ENCODE assay signal across 1 cellular context in the genomic region with DNA sequence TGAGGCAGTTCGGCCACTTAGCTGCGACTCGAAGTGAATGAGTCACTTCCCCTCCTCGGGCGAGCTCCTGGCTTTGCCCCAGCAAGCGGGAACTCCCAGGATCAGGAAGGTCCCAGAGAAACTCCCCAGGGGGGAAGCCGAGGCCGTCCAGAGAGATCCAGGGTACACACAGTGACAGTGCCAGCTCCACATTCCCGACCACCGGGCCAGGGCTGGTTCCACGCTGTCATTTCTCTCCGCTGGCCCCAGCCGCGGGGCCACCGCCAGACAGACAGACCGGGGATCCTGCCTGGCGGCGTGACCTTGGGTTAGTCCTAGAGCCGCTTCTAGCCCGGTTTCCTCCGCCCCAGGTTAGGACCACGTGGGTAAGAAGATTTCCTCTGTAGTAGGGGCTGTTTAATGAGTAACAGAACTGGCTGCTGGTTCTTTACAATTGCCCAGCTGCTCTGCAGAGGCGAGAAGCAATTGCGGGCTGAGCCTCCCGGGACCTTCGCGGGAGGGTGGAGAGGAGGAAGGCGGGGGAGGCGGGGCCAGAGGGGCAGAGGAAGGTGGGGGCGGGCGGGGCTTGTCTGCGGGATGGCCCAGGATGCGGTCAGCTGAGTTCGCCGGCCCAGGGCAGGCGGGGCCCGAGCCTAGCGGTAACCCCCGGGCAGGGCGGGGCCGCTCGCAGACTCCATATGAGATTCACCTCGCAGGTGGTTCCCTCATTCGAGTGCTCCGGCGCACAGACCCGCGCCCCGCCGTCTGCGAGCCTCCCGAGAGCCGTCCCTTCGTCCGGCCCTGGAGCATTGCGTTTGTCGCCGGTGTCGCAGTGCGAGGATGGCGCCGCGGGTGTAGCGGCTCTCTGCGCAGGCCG.
A peak's percentile ranks its signal among the peaks of the same experiment; 100 is the strongest.
TF ChIP-seq lines count a peak whose summit lies in the region.

Gene UPP1, plus strand, starts transcription at position 707 of the 856 bp plus-strand sequence. CDS start 5,519 bp downstream, outside the sequence.

TF ChIP-seq in GM12878, 131 proteins besides CTCF, POLR2A, EP300 and RAD21 (continued from another document):
- TF ChIP-seq SREBF1 (IDR thresholded peaks at IDR 0.05; ENCODE audit: low read length) (no peak), ETV6 (conservative IDR thresholded peaks at IDR 0.05 in 1 of 2, IDR thresholded peaks at IDR 0.05 in 1 of 2; ENCODE audit: borderline replicate concordance in 1 of 2, low read depth in 1 of 2) (no peak), PAX5 (IDR thresholded peaks at IDR 0.05; ENCODE audit: borderline replicate concordance, low read depth, low read length) (peak; percentile 17; the same call in 1 of the 2 replicates), POLR2AphosphoS5 (IDR thresholded peaks at IDR 0.05; ENCODE audit: low read length) (0 out of 2 replicates have a peak, but pooled peaks have one; percentile 70), CREB1 (IDR thresholded peaks at IDR 0.05; ENCODE audit: low read depth) (0 out of 2 replicates have a peak, but pooled peaks have one; percentile 6), SMAD1 (IDR thresholded peaks at IDR 0.05; ENCODE audit: low read depth, partially characterized antibody) (peak; percentile 75), BCLAF1 (IDR thresholded peaks at IDR 0.05) (no peak), ATF2 (IDR thresholded peaks at IDR 0.05; ENCODE audit: low read length) (no peak; the same call in 1 of the 2 replicates), HDAC2 (IDR thresholded peaks at IDR 0.05) (no peak), MXI1 (IDR thresholded peaks at IDR 0.05; ENCODE audit: low read depth, low read length) (peak; percentile 74), GABPA (IDR thresholded peaks at IDR 0.05; ENCODE audit: low read depth) (no peak), PAX8 (IDR thresholded peaks at IDR 0.05) (no peak)
- TF ChIP-seq, protein P1, sequence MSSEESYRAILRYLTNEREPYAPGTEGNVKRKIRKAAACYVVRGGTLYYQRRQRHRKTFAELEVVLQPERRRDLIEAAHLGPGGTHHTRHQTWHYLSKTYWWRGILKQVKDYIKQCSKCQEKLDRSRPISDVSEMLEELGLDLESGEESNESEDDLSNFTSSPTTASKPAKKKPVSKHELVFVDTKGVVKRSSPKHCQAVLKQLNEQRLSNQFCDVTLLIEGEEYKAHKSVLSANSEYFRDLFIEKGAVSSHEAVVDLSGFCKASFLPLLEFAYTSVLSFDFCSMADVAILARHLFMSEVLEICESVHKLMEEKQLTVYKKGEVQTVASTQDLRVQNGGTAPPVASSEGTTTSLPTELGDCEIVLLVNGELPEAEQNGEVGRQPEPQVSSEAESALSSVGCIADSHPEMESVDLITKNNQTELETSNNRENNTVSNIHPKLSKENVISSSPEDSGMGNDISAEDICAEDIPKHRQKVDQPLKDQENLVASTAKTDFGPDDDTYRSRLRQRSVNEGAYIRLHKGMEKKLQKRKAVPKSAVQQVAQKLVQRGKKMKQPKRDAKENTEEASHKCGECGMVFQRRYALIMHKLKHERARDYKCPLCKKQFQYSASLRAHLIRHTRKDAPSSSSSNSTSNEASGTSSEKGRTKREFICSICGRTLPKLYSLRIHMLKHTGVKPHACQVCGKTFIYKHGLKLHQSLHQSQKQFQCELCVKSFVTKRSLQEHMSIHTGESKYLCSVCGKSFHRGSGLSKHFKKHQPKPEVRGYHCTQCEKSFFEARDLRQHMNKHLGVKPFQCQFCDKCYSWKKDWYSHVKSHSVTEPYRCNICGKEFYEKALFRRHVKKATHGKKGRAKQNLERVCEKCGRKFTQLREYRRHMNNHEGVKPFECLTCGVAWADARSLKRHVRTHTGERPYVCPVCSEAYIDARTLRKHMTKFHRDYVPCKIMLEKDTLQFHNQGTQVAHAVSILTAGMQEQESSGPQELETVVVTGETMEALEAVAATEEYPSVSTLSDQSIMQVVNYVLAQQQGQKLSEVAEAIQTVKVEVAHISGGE (CRISPR knock-in tag; IDR thresholded peaks at IDR 0.05), result no peak
